In genomic region chr14:44271006-44271405, GRCh38 we compare ENCODE assay signal across 2 cellular contexts.
A peak's percentile ranks its signal among the peaks of the same experiment; 100 is the strongest.
TF ChIP-seq lines count a peak whose summit lies in the region.

No MANE protein-coding gene starts in this region.

TF ChIP-seq in HepG2, 621 proteins besides CTCF, POLR2A, EP300 and RAD21:
- TF ChIP-seq ATF7 (IDR thresholded peaks at IDR 0.05): peak; percentile 54
- TF ChIP-seq ATF7 (CRISPR knock-in tag; IDR thresholded peaks at IDR 0.05): no peak
- TF ChIP-seq CREB1 (IDR thresholded peaks at IDR 0.05): peak; percentile 84
- no peak for TF ChIP-seq CREB1 (CRISPR knock-in tag; IDR thresholded peaks at IDR 0.05)
- TF ChIP-seq, protein P1, sequence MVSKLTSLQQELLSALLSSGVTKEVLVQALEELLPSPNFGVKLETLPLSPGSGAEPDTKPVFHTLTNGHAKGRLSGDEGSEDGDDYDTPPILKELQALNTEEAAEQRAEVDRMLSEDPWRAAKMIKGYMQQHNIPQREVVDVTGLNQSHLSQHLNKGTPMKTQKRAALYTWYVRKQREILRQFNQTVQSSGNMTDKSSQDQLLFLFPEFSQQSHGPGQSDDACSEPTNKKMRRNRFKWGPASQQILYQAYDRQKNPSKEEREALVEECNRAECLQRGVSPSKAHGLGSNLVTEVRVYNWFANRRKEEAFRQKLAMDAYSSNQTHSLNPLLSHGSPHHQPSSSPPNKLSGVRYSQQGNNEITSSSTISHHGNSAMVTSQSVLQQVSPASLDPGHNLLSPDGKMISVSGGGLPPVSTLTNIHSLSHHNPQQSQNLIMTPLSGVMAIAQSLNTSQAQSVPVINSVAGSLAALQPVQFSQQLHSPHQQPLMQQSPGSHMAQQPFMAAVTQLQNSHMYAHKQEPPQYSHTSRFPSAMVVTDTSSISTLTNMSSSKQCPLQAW (CRISPR knock-in tag; IDR thresholded peaks at IDR 0.05): no peak

TF ChIP-seq in H1, 55 proteins besides CTCF, POLR2A, EP300 and RAD21:
- TF ChIP-seq CTBP2 (IDR thresholded peaks at IDR 0.05; ENCODE audit: borderline replicate concordance, insufficient read depth, insufficient read length, low read length) (no peak), JUN (IDR thresholded peaks at IDR 0.05; ENCODE audit: low read depth, low read length) (no peak), BRCA1 (IDR thresholded peaks at IDR 0.05; ENCODE audit: low read depth, low read length) (no peak), BACH1 (IDR thresholded peaks at IDR 0.05; ENCODE audit: low read length) (no peak)
